Comparison of ENCODE assay signal across 20 cellular contexts in genomic region chr2:176763111-176763510, GRCh38.
"Had no signal": no experiment of that assay in that cellular context is flagged by ENCODE, and none has a peak within 500 bp of the region (broad histone marks: within the 10 kb centered on the region; RNA-seq: fewer than 3 reads in every experiment).

No MANE protein-coding gene starts in this region.

- H3K27ac ChIP-seq: epithelial cell of prostate, foreskin keratinocyte, lower lobe of right lung, sigmoid colon, spleen, upper lobe of right lung had no signal

- H3K4me3 ChIP-seq: dorsolateral prefrontal cortex, lower lobe of right lung, sigmoid colon, spleen, upper lobe of right lung had no signal

- H3K27me3 ChIP-seq: sigmoid colon, upper lobe of right lung had no signal

- H3K9me3 Mint-ChIP-seq: activated naive CD8-positive, alpha-beta T cell treated with anti-CD3 and anti-CD28 coated beads for 36 hours; endodermal cell; nephron progenitor cell; stimulated activated naive B cell treated with anti-CD40 and anti-IgM and Interleukin-4, amounts not matched to agents 10 μg/mL and 1 μg/mL and 100 μg/mL, for 72 hours had no signal

- H3K4me1 Mint-ChIP-seq: activated naive CD8-positive, alpha-beta T cell treated with anti-CD3 and anti-CD28 coated beads for 36 hours; stimulated activated naive B cell treated with anti-CD40 and anti-IgM and Interleukin-4, amounts not matched to agents 10 μg/mL and 1 μg/mL and 100 μg/mL, for 72 hours had no signal

- H3K4me3 Mint-ChIP-seq: activated naive CD8-positive, alpha-beta T cell treated with anti-CD3 and anti-CD28 coated beads for 36 hours; endodermal cell; nephron progenitor cell; stimulated activated naive B cell treated with anti-CD40 and anti-IgM and Interleukin-4, amounts not matched to agents 10 μg/mL and 1 μg/mL and 100 μg/mL, for 72 hours had no signal

- H3K36me3 Mint-ChIP-seq: activated naive CD8-positive, alpha-beta T cell treated with anti-CD3 and anti-CD28 coated beads for 36 hours; stimulated activated naive B cell treated with anti-CD40 and anti-IgM and Interleukin-4, amounts not matched to agents 10 μg/mL and 1 μg/mL and 100 μg/mL, for 72 hours had no signal

- H3K4me1 ChIP-seq: foreskin keratinocyte, lower lobe of right lung, spleen, upper lobe of right lung had no signal

- H3K27ac Mint-ChIP-seq: activated naive CD8-positive, alpha-beta T cell treated with anti-CD3 and anti-CD28 coated beads for 36 hours; endodermal cell; nephron progenitor cell; stimulated activated naive B cell treated with anti-CD40 and anti-IgM and Interleukin-4, amounts not matched to agents 10 μg/mL and 1 μg/mL and 100 μg/mL, for 72 hours had no signal

- DNase-seq: activated CD4-positive, alpha-beta T cell treated with anti-CD3 and anti-CD28 coated beads for 1 hour; activated CD4-positive, alpha-beta T cell treated with anti-CD3 and anti-CD28 coated beads, Interleukin-2, amount 50 U/mL, for 4 hours; activated naive CD4-positive, alpha-beta T cell; activated naive CD8-positive, alpha-beta T cell treated with anti-CD3 and anti-CD28 coated beads for 36 hours; amniotic stem cell; dorsolateral prefrontal cortex; foreskin keratinocyte; glutamatergic neuron; hippocampal formation; lower lobe of right lung; nephron progenitor cell; occipital lobe; posterior cingulate gyrus; sigmoid colon; spleen; stimulated activated CD4-positive, alpha-beta T cell treated with anti-CD3 and anti-CD28 coated beads, Interleukin-4, amount 100 ng/mL, for 4 hours; stimulated activated naive B cell treated with anti-CD40 and anti-IgM and Interleukin-4, amounts not matched to agents 10 μg/mL and 1 μg/mL and 100 μg/mL, for 72 hours; upper lobe of right lung had no signal

- H3K36me3 ChIP-seq: lower lobe of right lung, sigmoid colon, spleen, upper lobe of right lung had no signal

- H3K9me3 ChIP-seq: lower lobe of right lung, sigmoid colon, spleen, upper lobe of right lung had no signal

- ATAC-seq: lower lobe of right lung, upper lobe of right lung had no signal
